ENCODE assay signal across 15 cellular contexts in genomic region chr6:167374167-167374566, GRCh38. TPM values are rescaled to one million over a fixed set of nuclear protein-coding genes. Genes with fewer than 3 reads are reported as not detected.
"Had no signal": no experiment of that assay in that cellular context is flagged by ENCODE, and none has a peak within 500 bp of the region (broad histone marks: within the 10 kb centered on the region; RNA-seq: fewer than 3 reads in every experiment).

No MANE protein-coding gene starts in this region.

RNA-seq across cellular contexts. Expression of gene TTLL2, which starts 49.3 kb away (rescaled TPM):
- total RNA-seq: activated B cell treated with CpG ODN at 0.5 μM for 24 hours; activated CD4-positive, alpha-beta memory T cell treated with anti-CD3 and anti-CD28 coated beads for 36 hours; activated CD4-positive, alpha-beta memory T cell treated with anti-CD3 and anti-CD28 coated beads, Interleukin-2, amount 10 ng/mL, durations not matched to agents 7 days and 5 days; activated CD4-positive, alpha-beta T cell treated with anti-CD3 and anti-CD28 coated beads for 36 hours; activated CD4-positive, alpha-beta T cell treated with anti-CD3 and anti-CD28 coated beads, Interleukin-2, amount 10 ng/mL, durations not matched to agents 24 days and 14 days; activated CD4-positive, alpha-beta T cell treated with anti-CD3 and anti-CD28 coated beads, Interleukin-2, amount 10 ng/mL, durations not matched to agents 7 days and 5 days; activated CD8-positive, alpha-beta memory T cell treated with anti-CD3 and anti-CD28 coated beads for 36 hours; activated CD8-positive, alpha-beta memory T cell treated with anti-CD3 and anti-CD28 coated beads, Interleukin-2, amount 10 ng/mL, durations not matched to agents 7 days and 5 days; activated CD8-positive, alpha-beta T cell treated with anti-CD3 and anti-CD28 coated beads for 36 hours; activated CD8-positive, alpha-beta T cell treated with anti-CD3 and anti-CD28 coated beads, Interleukin-2, amount 10 ng/mL, durations not matched to agents 7 days and 5 days; T-cell; T-helper 1 cell treated with Interleukin-12 subunit alpha and Interleukin-12 subunit beta and Interleukin-4 antibody, amounts not matched to agents 30 ng/mL and 1 ng/mL, for 36 hours; T-helper 17 cell; T-helper 2 cell treated with Interferon-gamma antibody and Interleukin-4, amounts not matched to agents 100 ng/mL and 5 ng/mL, for 36 hours; WTC11 had no signal
